ENCODE assay signal across 15 cellular contexts in genomic region chr10:82932426-82932825, GRCh38.
DNase-seq lines count a peak whose midpoint lies in the region; ATAC-seq and TF ChIP-seq lines count a peak whose summit lies in the region.
"Had no signal": no experiment of that assay in that cellular context is flagged by ENCODE, and none has a peak within 500 bp of the region (broad histone marks: within the 10 kb centered on the region; RNA-seq: fewer than 3 reads in every experiment).

No MANE protein-coding gene starts in this region.

- no peak for TF ChIP-seq CTCF in smooth muscle cell (IDR thresholded peaks at IDR 0.05; ENCODE audit: borderline replicate concordance, insufficient read depth, poor library complexity, severe bottlenecking)

- H3K4me2 ChIP-seq in smooth muscle cell = no peak overlapping the region
- H3K4me2 ChIP-seq: BLaER1 treated with 17β-estradiol and CSF1 and Interleukin-3, amounts not matched to agents 10 nM and 100 nM had no signal

- H3K4me1 ChIP-seq in smooth muscle cell (ENCODE audit: low read depth) = no peaks in the 10 kb centered on the region
- H3K4me1 ChIP-seq: BLaER1 treated with 17β-estradiol and CSF1 and Interleukin-3, amounts not matched to agents 10 nM and 100 nM had no signal

- ATAC-seq in HG02885 (IDR thresholded peaks at IDR 0.05; ENCODE audit: poor library complexity, unreplicated experiment) = no peak
- ATAC-seq: GM12878 had no signal

- 55% methylated on average over 3 of the region's 3 CpGs for WGBS in smooth muscle cell (ENCODE audit: low lambda C conversion rate)

- no peak overlapping the region for H3K9ac ChIP-seq in smooth muscle cell (ENCODE audit: low read depth)
- H3K9ac ChIP-seq: BLaER1 treated with 17β-estradiol and CSF1 and Interleukin-3, amounts not matched to agents 10 nM and 100 nM; GM23248 had no signal

- H3K79me2 ChIP-seq in smooth muscle cell (ENCODE audit: low read depth) = no peaks in the 10 kb centered on the region

- in situ Hi-C loops in G401 (cut with HindIII; ENCODE audit: low sequenced_read_pairs) = no loop called here

- no peaks in the 10 kb centered on the region for H3K9me3 ChIP-seq in smooth muscle cell (replicated peaks; ENCODE audit: low read depth)
- H3K9me3 ChIP-seq: BLaER1 treated with 17β-estradiol and CSF1 and Interleukin-3, amounts not matched to agents 10 nM and 100 nM had no signal

- H3K4me3 ChIP-seq in smooth muscle cell = no peak overlapping the region
- H3K4me3 ChIP-seq: BLaER1 treated with 17β-estradiol and CSF1 and Interleukin-3, amounts not matched to agents 10 nM and 100 nM; GM12878; GM23248 had no signal

- H4K20me1 ChIP-seq in smooth muscle cell (ENCODE audit: low read depth) = no peaks in the 10 kb centered on the region
- H4K20me1 ChIP-seq: BLaER1 treated with 17β-estradiol and CSF1 and Interleukin-3, amounts not matched to agents 10 nM and 100 nM had no signal

- H2AFZ ChIP-seq in smooth muscle cell (ENCODE audit: low read depth) = peak overlapping the region; percentile 24
- H2AFZ ChIP-seq: GM23248 had no signal

- peak; percentile 32 for DNase-seq in G401 (ENCODE audit: low spot score)
- peak; percentile 24 for DNase-seq in cerebellar cortex (ENCODE audit: low spot score)
- DNase-seq in globus pallidus (ENCODE audit: low spot score) = peak; percentile 16
- no peak for DNase-seq in smooth muscle cell (lab: John Stamatoyannopoulos, UW; ENCODE audit: unreplicated experiment)
- DNase-seq in H4 (ENCODE audit: low spot score) = no peak
- DNase-seq in NCI-H2029 (lab: John Stamatoyannopoulos, UW) = no peak
- DNase-seq: 8988T; AML-193; CD4-positive, CD25-positive, alpha-beta regulatory T cell; DMS 273 treated with DMSO at 0.1 percent for 48 hours; GM23248; H7 had no signal

- H3K27ac ChIP-seq in smooth muscle cell (ENCODE audit: low read depth) = no peak overlapping the region
- H3K27ac ChIP-seq: BLaER1 treated with 17β-estradiol and CSF1 and Interleukin-3, amounts not matched to agents 10 nM and 100 nM; GM23248 had no signal

- H3F3A ChIP-seq in smooth muscle cell (ENCODE audit: low read depth) = no peaks in the 10 kb centered on the region

- H3K36me3 ChIP-seq in smooth muscle cell (ENCODE audit: low read depth) = no peaks in the 10 kb centered on the region
- H3K36me3 ChIP-seq: BLaER1 treated with 17β-estradiol and CSF1 and Interleukin-3, amounts not matched to agents 10 nM and 100 nM had no signal

- H3K27me3 ChIP-seq in smooth muscle cell (ENCODE audit: low read depth) = no peaks in the 10 kb centered on the region
- H3K27me3 ChIP-seq: BLaER1 treated with 17β-estradiol and CSF1 and Interleukin-3, amounts not matched to agents 10 nM and 100 nM had no signal

Comparison
In these comparisons a context has a peak if more than half of its experiments do, and no peak if none do; other contexts are left out.
1. DNase-seq: peak in G401 (single experiment), cerebellar cortex (single experiment) and globus pallidus (single experiment); none in smooth muscle cell (single experiment), H4 (single experiment) and NCI-H2029 (single experiment).